Comparison of ENCODE assay signal across 9 cellular contexts in genomic region chr7:38796636-38797501, GRCh38.
A peak's percentile ranks its signal among the peaks of the same experiment; 100 is the strongest.
DNase-seq lines count a peak whose midpoint lies in the region; ATAC-seq, FAIRE-seq and TF ChIP-seq lines count a peak whose summit lies in the region.
"Had no signal": no experiment of that assay in that cellular context is flagged by ENCODE, and none has a peak within 500 bp of the region (broad histone marks: within the 10 kb centered on the region; RNA-seq: fewer than 3 reads in every experiment).

No MANE protein-coding gene starts in this region.

- H3K9me3 ChIP-seq in DND-41 (ENCODE audit: insufficient read depth, low read length, severe bottlenecking) (no peaks in the 10 kb centered on the region), adipocyte (ENCODE audit: control insufficient read depth, low read length) (no peaks in the 10 kb centered on the region), right cardiac atrium (ENCODE audit: control insufficient read depth, low read length) (no peaks in the 10 kb centered on the region), smooth muscle cell (replicated peaks; ENCODE audit: low read depth) (no peaks in the 10 kb centered on the region)

- H4K20me1 ChIP-seq in DND-41 (ENCODE audit: insufficient read depth, low read length) (no peaks in the 10 kb centered on the region), smooth muscle cell (ENCODE audit: low read depth) (peaks cover 4% of the 10 kb centered on the region)

- no peaks in the 10 kb centered on the region for H3K79me2 ChIP-seq in DND-41 (ENCODE audit: insufficient read depth, low read length)
- H3K79me2 ChIP-seq in smooth muscle cell (ENCODE audit: low read depth) = no peaks in the 10 kb centered on the region

- intact Hi-C loops in right cardiac atrium (cut with DNase I) = loop anchor here in 3 of 4 donors (5.0 to 10.0 kb wide), 5 partner anchors 128 to 728 kb away; no protein-coding TSS in a partner anchor

- peaks cover 13% of the 10 kb centered on the region; the same call in 1 of the 2 replicates for H3K36me3 ChIP-seq in DND-41 (ENCODE audit: insufficient read depth, low read length)
- H3K36me3 ChIP-seq in adipocyte (ENCODE audit: control insufficient read depth, insufficient read depth, low read length, severe bottlenecking) = peaks cover 5% of the 10 kb centered on the region
- no peaks in the 10 kb centered on the region for H3K36me3 ChIP-seq in smooth muscle cell (ENCODE audit: low read depth)

- H3K9ac ChIP-seq in DND-41 (ENCODE audit: low read depth, low read length) = no peak overlapping the region
- H3K9ac ChIP-seq in adipocyte (ENCODE audit: low read length) = no peak overlapping the region
- H3K9ac ChIP-seq in smooth muscle cell (ENCODE audit: low read depth) = no peak overlapping the region

- peak; percentile 79 for TF ChIP-seq RAD21 in Ishikawa (IDR thresholded peaks at IDR 0.05; ENCODE audit: low read depth)

- no peak for ATAC-seq in DND-41 (ENCODE audit: insufficient read depth, low read depth)
- no peak for ATAC-seq in right cardiac atrium
- no peak for ATAC-seq in GM21447 (IDR thresholded peaks at IDR 0.05; ENCODE audit: unreplicated experiment)
- ATAC-seq: activated naive CD4-positive, alpha-beta T cell treated with anti-CD3 and anti-CD28 coated beads, Interleukin-2, amount 50 U/mL, for 72 hours had no signal

- H3K4me3 ChIP-seq in DND-41 (ENCODE audit: low read depth in 1 of 2, low read length in 2 of 2) (no peak overlapping the region), adipocyte (ENCODE audit: low read length) (no peak overlapping the region), right cardiac atrium (ENCODE audit: low read length) (no peak overlapping the region), smooth muscle cell (no peak overlapping the region)

- H3K4me1 ChIP-seq in DND-41 (ENCODE audit: insufficient read depth, low read length) (no peaks in the 10 kb centered on the region), adipocyte (ENCODE audit: control insufficient read depth, insufficient read depth, low read length) (no peaks in the 10 kb centered on the region), right cardiac atrium (ENCODE audit: control insufficient read depth, insufficient read depth, low read length) (no peaks in the 10 kb centered on the region), smooth muscle cell (ENCODE audit: low read depth) (no peaks in the 10 kb centered on the region)

- WGBS in right cardiac atrium = 30% methylated on average over 8 of the region's 8 CpGs
- 34% methylated on average over 8 of the region's 8 CpGs for WGBS in smooth muscle cell (ENCODE audit: low lambda C conversion rate)

- no peak overlapping the region for H3K4me2 ChIP-seq in DND-41 (ENCODE audit: insufficient read depth, low read length)
- H3K4me2 ChIP-seq in smooth muscle cell = no peak overlapping the region

- peak; percentile 87 for FAIRE-seq in RCC 7860 (lab: Jason Lieb, UNC)

- no peak for TF ChIP-seq EP300 in Ishikawa (IDR thresholded peaks at IDR 0.05; ENCODE audit: borderline replicate concordance)

- no peaks in the 10 kb centered on the region for H3F3A ChIP-seq in smooth muscle cell (ENCODE audit: low read depth)

- H3K27me3 ChIP-seq in DND-41 (ENCODE audit: insufficient read depth, low read length, poor library complexity) (no peaks in the 10 kb centered on the region), adipocyte (replicated peaks; ENCODE audit: control insufficient read depth, insufficient read depth, low read length) (no peaks in the 10 kb centered on the region), right cardiac atrium (ENCODE audit: control insufficient read depth, insufficient read depth) (no peaks in the 10 kb centered on the region), smooth muscle cell (ENCODE audit: low read depth) (no peaks in the 10 kb centered on the region)

- DNase-seq in DND-41 = peak; percentile 39
- peak; percentile 50 for DNase-seq in RCC 7860 (ENCODE audit: low spot score)
- peak; percentile 85 for DNase-seq in adipocyte (ENCODE audit: low read depth)
- peak in 2 of 3 donors; percentile 40 to 61 for DNase-seq in right cardiac atrium
- no peak for DNase-seq in smooth muscle cell (lab: John Stamatoyannopoulos, UW; ENCODE audit: unreplicated experiment)
- no peak for DNase-seq in KG1 (lab: John Stamatoyannopoulos, UW)

- H3K27ac ChIP-seq in DND-41 (ENCODE audit: low read length) (no peak overlapping the region), right cardiac atrium (ENCODE audit: low read length) (no peak overlapping the region), smooth muscle cell (ENCODE audit: low read depth) (no peak overlapping the region)

- peak; percentile 79 for TF ChIP-seq CTCF in DND-41 (IDR thresholded peaks at IDR 0.05; ENCODE audit: borderline replicate concordance, extremely low read depth, low read length, poor library complexity, severe bottlenecking)
- peak; percentile 89 for TF ChIP-seq CTCF in smooth muscle cell (IDR thresholded peaks at IDR 0.05; ENCODE audit: borderline replicate concordance, insufficient read depth, poor library complexity, severe bottlenecking)

- H2AFZ ChIP-seq in DND-41 (ENCODE audit: low read depth, low read length) (no peak overlapping the region), smooth muscle cell (ENCODE audit: low read depth) (no peak overlapping the region)

TF ChIP-seq in Ishikawa, 13 proteins besides CTCF, POLR2A, EP300 and RAD21:
- TF ChIP-seq NFIC (IDR thresholded peaks at IDR 0.05) (no peak), ZBTB7A (IDR thresholded peaks at IDR 0.05; ENCODE audit: low read depth) (no peak), FOXM1 (IDR thresholded peaks at IDR 0.05; ENCODE audit: borderline replicate concordance, low read depth) (no peak), TCF12 (IDR thresholded peaks at IDR 0.05; ENCODE audit: low read depth) (no peak), USF1 (IDR thresholded peaks at IDR 0.05) (no peak), CREB1 (IDR thresholded peaks at IDR 0.05; ENCODE audit: low read depth) (no peak), CEBPB (IDR thresholded peaks at IDR 0.05) (no peak), TEAD4 (IDR thresholded peaks at IDR 0.05) (no peak), EGR1 (IDR thresholded peaks at IDR 0.05) (no peak), TAF1 (IDR thresholded peaks at IDR 0.05; ENCODE audit: low read depth) (no peak), YY1 (IDR thresholded peaks at IDR 0.05; ENCODE audit: low read depth) (no peak), REST (IDR thresholded peaks at IDR 0.05; ENCODE audit: low read depth) (no peak), MAX (IDR thresholded peaks at IDR 0.05) (no peak)

Comparison
In these comparisons a context has a peak if more than half of its experiments do, and no peak if none do; other contexts are left out.
1. DNase-seq: peak in DND-41 (single experiment), RCC 7860 (single experiment), adipocyte (single experiment) and right cardiac atrium (2 of 3); none in smooth muscle cell (single experiment) and KG1 (single experiment).